Comparison of ENCODE assay signal across 8 cellular contexts in the genomic region with DNA sequence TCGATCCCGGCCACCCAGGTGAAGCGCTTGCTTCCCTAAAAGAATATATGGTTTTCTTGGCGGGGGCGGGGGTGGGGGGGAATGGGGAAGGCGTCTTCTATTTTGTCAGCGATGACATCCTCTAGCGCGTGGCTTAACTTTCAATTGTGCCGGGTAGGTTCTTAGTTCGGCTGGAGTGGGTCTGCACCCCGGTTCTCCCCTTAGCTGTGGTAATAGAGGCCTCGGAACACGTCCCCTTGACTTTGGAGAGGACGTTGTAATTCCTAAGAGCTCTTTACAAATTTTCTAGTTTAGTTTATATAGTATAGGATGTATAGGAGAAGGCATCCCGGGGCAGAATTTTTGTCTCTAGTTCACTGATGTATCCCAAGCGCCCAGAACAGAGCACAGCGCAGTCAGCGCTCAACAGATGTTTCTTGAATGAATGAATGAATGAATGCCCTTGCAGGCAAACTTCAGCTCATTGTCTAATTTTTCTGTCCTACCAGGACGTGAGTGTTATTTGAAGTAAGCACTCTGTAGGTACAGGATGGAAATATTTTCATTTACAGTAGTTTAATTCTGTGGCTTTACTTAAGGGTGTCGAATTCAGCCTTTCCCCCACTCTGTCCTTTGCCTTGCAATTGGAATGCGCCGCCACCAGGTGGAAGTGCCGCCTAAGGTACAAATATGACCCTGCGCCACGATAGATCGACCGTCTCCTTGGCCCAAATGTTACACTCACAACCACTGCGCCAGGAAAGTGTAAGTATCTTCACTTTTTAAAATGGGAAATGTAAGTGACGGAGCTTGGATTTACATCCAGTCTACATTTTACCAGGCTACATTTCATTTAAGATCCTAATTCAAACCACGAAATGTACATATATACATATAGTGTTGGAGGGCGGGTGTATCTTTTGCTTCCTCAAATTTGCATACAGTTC. TPM values are rescaled to one million over a fixed set of nuclear protein-coding genes. Genes with fewer than 3 reads are reported as not detected.
DNase-seq lines count a peak whose midpoint lies in the region; FAIRE-seq lines count a peak whose summit lies in the region.

No MANE protein-coding gene starts in this region.

- no peaks in the 10 kb centered on the region for H3K9me3 ChIP-seq in neuron (ENCODE audit: low read length)
- H3K9me3 ChIP-seq in stomach smooth muscle (ENCODE audit: control insufficient read depth in 2 of 2, low read length in 2 of 2), result no peaks in the 10 kb centered on the region

- H3K36me3 ChIP-seq in neuron (ENCODE audit: insufficient read depth, low read length), result peaks cover 32% of the 10 kb centered on the region
- H3K36me3 ChIP-seq in stomach smooth muscle (ENCODE audit: control insufficient read depth in 2 of 2, insufficient read depth in 2 of 2, low read length in 2 of 2), result peaks cover 4 to 8% of the 10 kb centered on the region in 2 donors

- H3K4me1 ChIP-seq in neuron (ENCODE audit: insufficient read depth, low read length), result peaks cover 11% of the 10 kb centered on the region
- peaks cover 16% of the 10 kb centered on the region for H3K4me1 ChIP-seq in stomach smooth muscle (ENCODE audit: control insufficient read depth, insufficient read depth, low read length)

- H3K9ac ChIP-seq in stomach smooth muscle (ENCODE audit: low read length in 2 of 2), result peak overlapping the region; percentile 58 to 78

- peak overlapping the region; percentile 4 for H3K27ac ChIP-seq in stomach smooth muscle (ENCODE audit: low read length)

- peak overlapping the region; percentile 95 for H2AFZ ChIP-seq in neuron (ENCODE audit: low read depth, low read length)

- no peak for FAIRE-seq in frontal cortex (lab: Jason Lieb, UNC)

- H3K4me3 ChIP-seq in neuron (ENCODE audit: low read length), result peak overlapping the region; percentile 71
- peak overlapping the region; percentile 75 to 91 for H3K4me3 ChIP-seq in stomach smooth muscle (ENCODE audit: low read length in 2 of 2)

- H3K27me3 ChIP-seq in neuron (ENCODE audit: insufficient read depth, low read length) (no peaks in the 10 kb centered on the region), stomach smooth muscle (ENCODE audit: control insufficient read depth in 1 of 2, insufficient read depth in 2 of 2, low read length in 2 of 2) (no peaks in the 10 kb centered on the region)

- DNase-seq in ELF-1 (ENCODE audit: low read depth, low spot score) (peak; percentile 87), H4 (ENCODE audit: low spot score) (peak; percentile 87), LHCN-M2 (ENCODE audit: low read depth) (peak; percentile 80), SHP77 (lab: John Stamatoyannopoulos, UW) (peak; percentile 65 to 70), frontal cortex (ENCODE audit: low spot score in 2 of 2) (peak; percentile 59 to 70)
- peak; percentile 59 for DNase-seq in activated gamma-delta T cell treated with anti-CD3 and anti-CD28 coated beads, Interleukin-2, amount 50 U/mL, for 16 hours (ENCODE audit: low read depth)

RNA-seq across cellular contexts. Expression of gene MRPL39, which starts 0.8 kb away (rescaled TPM):
- 73.9 and 79.0 TPM in 2 replicates for total RNA-seq in H4 (2014; rRNA removed; shearing (Covaris generic))
- 34.6 and 35.0 TPM in 2 replicates for total RNA-seq in LHCN-M2 (2014; rRNA removed)
- 26.8 TPM for polyA plus RNA-seq in LHCN-M2 (2012)
- 34.2 TPM for total RNA-seq in frontal cortex

RNA-seq across cellular contexts. Expression of gene JAM2, which starts 31.0 kb away (rescaled TPM):
- 0.70 and 3.1 TPM in 2 replicates for total RNA-seq in H4 (2014; rRNA removed; shearing (Covaris generic))
- total RNA-seq in LHCN-M2 (2014; rRNA removed) (5.6 and 6.0 TPM in 2 replicates), frontal cortex (15.5 TPM)
- polyA plus RNA-seq in LHCN-M2 (2012), result 11.1 TPM

Comparison
In these comparisons a context has a peak if more than half of its experiments do, and no peak if none do; other contexts are left out.
1. Peak in every context shown above with its lines: DNase-seq, H3K4me3 ChIP-seq and H3K27ac ChIP-seq.